ENCODE assay signal across 1 cellular context in genomic region chr12:79911889-79912656, GRCh38.
TF ChIP-seq lines count a peak whose summit lies in the region.

No MANE protein-coding gene starts in this region.

TF ChIP-seq in GM12878, 131 proteins besides CTCF, POLR2A, EP300 and RAD21:
- TF ChIP-seq HDAC2 (IDR thresholded peaks at IDR 0.05) (no peak), ZBTB33 (IDR thresholded peaks at IDR 0.05) (peak; percentile 63; the same call in 1 of the 2 replicates), RELB (IDR thresholded peaks at IDR 0.05; ENCODE audit: low read depth) (0 out of 2 replicates have a peak, but pooled peaks have one; percentile 20)
